Comparison of ENCODE assay signal across 10 cellular contexts in the genomic region with DNA sequence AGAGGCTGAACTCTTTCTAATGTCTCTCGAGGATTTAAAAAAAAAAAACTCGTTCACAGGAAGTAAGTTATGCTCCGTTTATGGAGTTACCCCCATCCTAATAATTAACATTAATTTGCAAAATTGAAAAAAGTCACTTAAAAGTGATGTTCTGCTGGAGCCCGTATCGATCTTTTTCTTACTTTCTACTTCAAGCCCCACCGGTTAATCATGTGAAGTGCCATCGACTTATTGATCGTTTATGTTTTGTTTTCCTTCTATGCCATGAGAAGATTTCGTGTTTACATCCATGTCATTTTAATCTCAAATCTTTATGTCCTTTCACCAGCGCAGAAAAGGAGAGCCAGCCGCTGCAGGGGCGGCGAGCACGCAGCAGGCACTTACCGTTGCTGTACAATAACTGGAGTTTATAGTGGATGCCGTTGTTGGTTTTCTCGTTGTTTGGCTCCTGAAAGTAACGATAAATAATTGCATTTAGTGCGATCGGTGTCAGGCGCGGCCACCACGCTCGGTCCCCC. TPM values are rescaled to one million over a fixed set of nuclear protein-coding genes. Genes with fewer than 3 reads are reported as not detected.
DNase-seq lines count a peak whose midpoint lies in the region; ATAC-seq and TF ChIP-seq lines count a peak whose summit lies in the region.
"Had no signal": no experiment of that assay in that cellular context is flagged by ENCODE, and none has a peak within 500 bp of the region (broad histone marks: within the 10 kb centered on the region; RNA-seq: fewer than 3 reads in every experiment).

No MANE protein-coding gene starts in this region.

- DNase-seq in activated CD4-positive, alpha-beta T cell treated with anti-CD3 and anti-CD28 coated beads, Interleukin-2, amount 10 ng/mL, durations not matched to agents 24 days and 14 days = no peak
- no peak for DNase-seq in activated CD4-positive, alpha-beta T cell treated with anti-CD3 and anti-CD28 coated beads, Interleukin-2, amount 50 U/mL, for 4 hours
- DNase-seq in adipocyte (ENCODE audit: low read depth) (no peak), right lobe of liver (no peak), DMS53 (lab: John Stamatoyannopoulos, UW) (no peak), cerebellar nuclear complex (lab: John Stamatoyannopoulos, UW) (no peak), mucosa of descending colon (no peak)
- DNase-seq: central memory CD4-positive, alpha-beta T cell had no signal

- peaks cover 8% of the 10 kb centered on the region for H3K9me3 Mint-ChIP-seq in activated CD4-positive, alpha-beta T cell treated with anti-CD3 and anti-CD28 coated beads, Interleukin-2, amount 10 ng/mL, durations not matched to agents 24 days and 14 days

- H3K36me3 ChIP-seq in adipocyte (ENCODE audit: control insufficient read depth, insufficient read depth, low read length, severe bottlenecking) = no peaks in the 10 kb centered on the region
- H3K36me3 ChIP-seq in right lobe of liver = no peaks in the 10 kb centered on the region
- no peaks in the 10 kb centered on the region for H3K36me3 ChIP-seq in stomach smooth muscle (ENCODE audit: control insufficient read depth in 2 of 2, insufficient read depth in 2 of 2, low read length in 2 of 2)
- H3K36me3 ChIP-seq in mucosa of descending colon (ENCODE audit: low read depth) = no peaks in the 10 kb centered on the region

- H3K4me1 ChIP-seq in adipocyte (ENCODE audit: control insufficient read depth, insufficient read depth, low read length) (peaks cover 7% of the 10 kb centered on the region), right lobe of liver (peaks cover 0 to 39% (median 0%) of the 10 kb centered on the region in 4 donors), stomach smooth muscle (ENCODE audit: control insufficient read depth, insufficient read depth, low read length) (peaks cover 50% of the 10 kb centered on the region), mucosa of descending colon (ENCODE audit: low read depth) (peaks cover 27% of the 10 kb centered on the region)

- TF ChIP-seq CTCF in right lobe of liver (IDR thresholded peaks at IDR 0.05) (no peak), mucosa of descending colon (IDR thresholded peaks at IDR 0.05) (no peak)

- H3K27ac Mint-ChIP-seq in activated CD4-positive, alpha-beta T cell treated with anti-CD3 and anti-CD28 coated beads, Interleukin-2, amount 10 ng/mL, durations not matched to agents 24 days and 14 days = peak overlapping the region; percentile 43

- peaks cover 59% of the 10 kb centered on the region for H3K27me3 Mint-ChIP-seq in activated CD4-positive, alpha-beta T cell treated with anti-CD3 and anti-CD28 coated beads, Interleukin-2, amount 10 ng/mL, durations not matched to agents 24 days and 14 days

- no peak overlapping the region for H3K27ac ChIP-seq in right lobe of liver
- no peak overlapping the region for H3K27ac ChIP-seq in stomach smooth muscle (ENCODE audit: low read length)
- H3K27ac ChIP-seq: RWPE1 had no signal

- WGBS in right lobe of liver (ENCODE audit: insufficient coverage, low coverage, low lambda C conversion rate, missing lambda C conversion rate) = 9% methylated on average over 20 of the region's 24 CpGs

- intact Hi-C loops in activated CD4-positive, alpha-beta T cell treated with anti-CD3 and anti-CD28 coated beads, Interleukin-2, amount 10 ng/mL, durations not matched to agents 24 days and 14 days (cut with micrococcal nuclease) = loop anchor here (5.0 kb wide), 1 partner anchor 150 kb away; a partner anchor contains a TSS
- intact Hi-C loops in right lobe of liver (cut with DNase I) (no loop called here), mucosa of descending colon (cut with DNase I, micrococcal nuclease) (no loop called here)

- peaks cover 13% of the 10 kb centered on the region for H3K36me3 Mint-ChIP-seq in activated CD4-positive, alpha-beta T cell treated with anti-CD3 and anti-CD28 coated beads, Interleukin-2, amount 10 ng/mL, durations not matched to agents 24 days and 14 days (ENCODE audit: low read depth)

- peak overlapping the region; percentile 96 for H3K9ac ChIP-seq in adipocyte (ENCODE audit: low read length)
- no peak overlapping the region for H3K9ac ChIP-seq in stomach smooth muscle (ENCODE audit: low read length in 2 of 2)

- H3K27me3 ChIP-seq in adipocyte (replicated peaks; ENCODE audit: control insufficient read depth, insufficient read depth, low read length) (no peaks in the 10 kb centered on the region), right lobe of liver (peaks cover 42 to 79% of the 10 kb centered on the region in 2 donors), stomach smooth muscle (ENCODE audit: control insufficient read depth in 1 of 2, insufficient read depth in 2 of 2, low read length in 2 of 2) (peaks cover 64 to 96% of the 10 kb centered on the region in 2 donors)

- TF ChIP-seq POLR2A in right lobe of liver (IDR thresholded peaks at IDR 0.05) = no peak

- peaks cover 12% of the 10 kb centered on the region for H3K4me1 Mint-ChIP-seq in activated CD4-positive, alpha-beta T cell treated with anti-CD3 and anti-CD28 coated beads, Interleukin-2, amount 10 ng/mL, durations not matched to agents 24 days and 14 days

- H3K4me3 ChIP-seq in adipocyte (ENCODE audit: low read length) (peak overlapping the region; percentile 94), right lobe of liver (peak overlapping the region in 2 of 3 donors; percentile 36 to 39), stomach smooth muscle (ENCODE audit: low read length in 2 of 2) (peak overlapping the region; percentile 49 to 73), mucosa of descending colon (no peak overlapping the region)

- peak overlapping the region; percentile 46 for H3K4me3 Mint-ChIP-seq in activated CD4-positive, alpha-beta T cell treated with anti-CD3 and anti-CD28 coated beads, Interleukin-2, amount 10 ng/mL, durations not matched to agents 24 days and 14 days

- no peaks in the 10 kb centered on the region for H3K9me3 ChIP-seq in adipocyte (ENCODE audit: control insufficient read depth, low read length)
- H3K9me3 ChIP-seq in right lobe of liver = no peaks in the 10 kb centered on the region
- H3K9me3 ChIP-seq in stomach smooth muscle (ENCODE audit: control insufficient read depth in 2 of 2, low read length in 2 of 2) = peaks cover 0 to 2% of the 10 kb centered on the region in 2 donors
- H3K9me3 ChIP-seq in mucosa of descending colon = no peaks in the 10 kb centered on the region

- ATAC-seq in right lobe of liver (no peak), mucosa of descending colon (no peak)

RNA-seq across cellular contexts. Expression of a gene that starts 1.5 kb away (rescaled TPM):
- total RNA-seq in activated CD4-positive, alpha-beta T cell treated with anti-CD3 and anti-CD28 coated beads, Interleukin-2, amount 10 ng/mL, durations not matched to agents 24 days and 14 days = not detected in 2 replicates
- total RNA-seq in right lobe of liver = under 1 TPM in 1 of 6 experiments, not detected in 5; 0.12 TPM
- total RNA-seq in mucosa of descending colon = 1 to 10 TPM in 1 of 3 donors, under 1 TPM in 2; 0.23 to 2.8 (median 0.89) TPM
